ENCODE assay signal across 13 cellular contexts in the genomic region with DNA sequence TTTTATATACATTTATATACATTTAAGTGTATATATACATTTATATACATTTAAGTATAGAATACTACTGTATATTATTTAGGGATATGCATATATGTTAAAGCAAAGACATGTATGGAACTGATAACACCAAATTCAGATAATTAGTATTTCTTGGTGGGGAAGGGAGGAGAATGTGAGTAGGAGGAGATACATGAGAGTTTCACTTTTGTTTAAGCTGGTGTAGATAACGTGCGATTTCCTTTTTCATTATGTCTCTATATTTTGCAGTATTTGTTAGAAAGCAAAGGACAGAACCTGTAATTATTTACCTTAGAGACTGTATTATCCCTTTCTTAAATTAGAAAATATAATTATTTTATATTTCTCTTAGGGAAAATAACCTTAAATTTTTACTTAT. TPM values are rescaled to one million over a fixed set of nuclear protein-coding genes. Genes with fewer than 3 reads are reported as not detected.
DNase-seq lines count a peak whose midpoint lies in the region; ATAC-seq and TF ChIP-seq lines count a peak whose summit lies in the region.
"Had no signal": no experiment of that assay in that cellular context is flagged by ENCODE, and none has a peak within 500 bp of the region (broad histone marks: within the 10 kb centered on the region; RNA-seq: fewer than 3 reads in every experiment).

No MANE protein-coding gene starts in this region.

- H3K4me1 Mint-ChIP-seq in T-helper 1 cell treated with Interleukin-12 subunit alpha and Interleukin-12 subunit beta and Interleukin-4 antibody, amounts not matched to agents 30 μg/mL and 1 μg/mL, for 36 hours (ENCODE audit: low read depth), result peaks cover 10% of the 10 kb centered on the region

- H3K27me3 ChIP-seq in WERI-Rb-1 (ENCODE audit: insufficient read depth, low read depth, severe bottlenecking), result no peaks in the 10 kb centered on the region
- no peaks in the 10 kb centered on the region for H3K27me3 ChIP-seq in smooth muscle cell (ENCODE audit: low read depth)
- H3K27me3 ChIP-seq: MG63 had no signal

- H3K36me3 ChIP-seq in WERI-Rb-1 (peaks cover 29% of the 10 kb centered on the region), smooth muscle cell (ENCODE audit: low read depth) (peaks cover 16% of the 10 kb centered on the region)

- ATAC-seq in GM19035 (IDR thresholded peaks at IDR 0.05; ENCODE audit: unreplicated experiment), result peak; percentile 65
- ATAC-seq in HG02840 (IDR thresholded peaks at IDR 0.05; ENCODE audit: low FRiP score, unreplicated experiment), result peak; percentile 54
- ATAC-seq: left cardiac atrium had no signal

- H3K4me3 ChIP-seq in GM12865 (ENCODE audit: low read depth, low read length) (no peak overlapping the region), WERI-Rb-1 (ENCODE audit: low read depth, low read length) (no peak overlapping the region), smooth muscle cell (no peak overlapping the region)
- H3K4me3 ChIP-seq: MG63 had no signal

- H4K20me1 ChIP-seq in smooth muscle cell (ENCODE audit: low read depth), result peaks cover 14% of the 10 kb centered on the region

- no peaks in the 10 kb centered on the region for H3K9me3 ChIP-seq in WERI-Rb-1 (ENCODE audit: severe bottlenecking)
- H3K9me3 ChIP-seq in smooth muscle cell (replicated peaks; ENCODE audit: low read depth), result no peaks in the 10 kb centered on the region
- H3K9me3 ChIP-seq: MG63 had no signal

- no peaks in the 10 kb centered on the region for H3K27me3 Mint-ChIP-seq in T-helper 1 cell treated with Interleukin-12 subunit alpha and Interleukin-12 subunit beta and Interleukin-4 antibody, amounts not matched to agents 30 μg/mL and 1 μg/mL, for 36 hours (ENCODE audit: low read depth)

- no peaks in the 10 kb centered on the region for H3F3A ChIP-seq in smooth muscle cell (ENCODE audit: low read depth)

- no peak overlapping the region for H3K27ac Mint-ChIP-seq in T-helper 1 cell treated with Interleukin-12 subunit alpha and Interleukin-12 subunit beta and Interleukin-4 antibody, amounts not matched to agents 30 μg/mL and 1 μg/mL, for 36 hours

- no peaks in the 10 kb centered on the region for H3K4me1 ChIP-seq in smooth muscle cell (ENCODE audit: low read depth)

- no peaks in the 10 kb centered on the region for H3K79me2 ChIP-seq in smooth muscle cell (ENCODE audit: low read depth)

- H3K9me3 Mint-ChIP-seq in T-helper 1 cell treated with Interleukin-12 subunit alpha and Interleukin-12 subunit beta and Interleukin-4 antibody, amounts not matched to agents 30 μg/mL and 1 μg/mL, for 36 hours, result no peaks in the 10 kb centered on the region

- no peak overlapping the region for H2AFZ ChIP-seq in smooth muscle cell (ENCODE audit: low read depth)

- H3K9ac ChIP-seq in smooth muscle cell (ENCODE audit: low read depth), result no peak overlapping the region

- DNase-seq in GM12865 (ENCODE audit: low read depth) (peak; percentile 9), WERI-Rb-1 (no peak), T1000 (lab: John Stamatoyannopoulos, UW) (no peak), NCI-H1694 treated with DMSO at 0.1 percent for 48 hours (lab: John Stamatoyannopoulos, UW) (no peak), smooth muscle cell (lab: John Stamatoyannopoulos, UW; ENCODE audit: unreplicated experiment) (no peak)
- DNase-seq: activated effector memory CD4-positive, alpha-beta T cell treated with Interleukin-2 at 50 U/mL for 16 hours; DND-41; left cardiac atrium; MG63; NCI-H2227 treated with DMSO at 0.1 percent for 48 hours had no signal

- H3K36me3 Mint-ChIP-seq in T-helper 1 cell treated with Interleukin-12 subunit alpha and Interleukin-12 subunit beta and Interleukin-4 antibody, amounts not matched to agents 30 μg/mL and 1 μg/mL, for 36 hours (ENCODE audit: low read depth), result peaks cover 11% of the 10 kb centered on the region

- H3K4me3 Mint-ChIP-seq in T-helper 1 cell treated with Interleukin-12 subunit alpha and Interleukin-12 subunit beta and Interleukin-4 antibody, amounts not matched to agents 30 μg/mL and 1 μg/mL, for 36 hours, result peak overlapping the region; percentile 45

- 100% methylated on average over 2 of the region's 2 CpGs for WGBS in smooth muscle cell (ENCODE audit: low lambda C conversion rate)

- no peak overlapping the region for H3K4me2 ChIP-seq in smooth muscle cell

- H3K27ac ChIP-seq in WERI-Rb-1 (no peak overlapping the region), smooth muscle cell (ENCODE audit: low read depth) (no peak overlapping the region)

- no peak for TF ChIP-seq CTCF in GM12865 (IDR thresholded peaks at IDR 0.05; ENCODE audit: insufficient read depth, low read depth, low read length, missing control alignments)
- TF ChIP-seq CTCF in WERI-Rb-1 (IDR thresholded peaks at IDR 0.05; ENCODE audit: low read depth, low read length), result no peak
- TF ChIP-seq CTCF in smooth muscle cell (IDR thresholded peaks at IDR 0.05; ENCODE audit: borderline replicate concordance, insufficient read depth, poor library complexity, severe bottlenecking), result no peak

RNA-seq across cellular contexts. Expression of gene NIT2, which starts 16.6 kb away (rescaled TPM):
- 16.5 and 21.5 TPM in 2 replicates for total RNA-seq in smooth muscle cell
- 46.5 and 52.3 TPM in 2 replicates for polyA plus RNA-seq in smooth muscle cell

RNA-seq across cellular contexts. Expression of gene TBC1D23, which starts 57.1 kb away (rescaled TPM):
- total RNA-seq in smooth muscle cell, result 77.7 and 120 TPM in 2 replicates
- 30.0 and 36.0 TPM in 2 replicates for polyA plus RNA-seq in smooth muscle cell
